14 cellular contexts compared by ENCODE assay signal in the genomic region with DNA sequence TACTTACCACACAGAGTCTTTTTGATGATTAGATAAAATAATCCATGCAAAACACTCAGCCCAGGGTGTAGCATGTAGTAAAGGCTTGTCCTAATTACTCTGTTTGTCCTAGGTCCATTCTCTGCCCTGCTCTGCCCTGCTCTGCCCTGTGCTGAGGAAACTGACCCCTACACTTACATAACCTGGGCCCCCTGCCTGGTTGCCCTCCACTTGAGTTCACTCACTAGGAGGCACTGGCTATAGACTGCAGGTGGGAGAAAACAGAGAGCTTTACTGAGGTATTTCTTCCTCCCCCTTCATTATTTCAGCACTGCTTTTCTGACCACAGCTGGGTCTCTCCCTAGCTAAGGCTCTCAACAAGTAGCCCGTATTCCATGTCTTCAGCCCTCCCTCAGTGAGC.
DNase-seq lines count a peak whose midpoint lies in the region; ATAC-seq and TF ChIP-seq lines count a peak whose summit lies in the region.
"Had no signal": no experiment of that assay in that cellular context is flagged by ENCODE, and none has a peak within 500 bp of the region (broad histone marks: within the 10 kb centered on the region; RNA-seq: fewer than 3 reads in every experiment).

No MANE protein-coding gene starts in this region.

- peaks cover 2% of the 10 kb centered on the region for H3K27me3 Mint-ChIP-seq in GM23338 (ENCODE audit: insufficient read depth, low read depth, poor library complexity)
- no peaks in the 10 kb centered on the region for H3K27me3 Mint-ChIP-seq in activated T-cell treated with anti-CD3 and anti-CD28 coated beads, Interleukin-2, amount 50 U/mL, for 4 hours (ENCODE audit: low read depth)
- H3K27me3 Mint-ChIP-seq: CD4-positive, CD25-positive, alpha-beta regulatory T cell had no signal

- no peaks in the 10 kb centered on the region for H3K79me2 ChIP-seq in GM23338 (replicated peaks; ENCODE audit: insufficient read depth)

- ATAC-seq in GM23338 (no peak), RWPE2 (ENCODE audit: low read depth) (no peak), esophagus mucosa (peak; percentile 25)
- ATAC-seq in activated T-cell treated with anti-CD3 and anti-CD28 coated beads, Interleukin-2, amount 50 U/mL, for 4 hours, result no peak

- no peak overlapping the region for H3K4me3 Mint-ChIP-seq in GM23338
- no peak overlapping the region for H3K4me3 Mint-ChIP-seq in activated T-cell treated with anti-CD3 and anti-CD28 coated beads, Interleukin-2, amount 50 U/mL, for 4 hours
- H3K4me3 Mint-ChIP-seq: CD4-positive, CD25-positive, alpha-beta regulatory T cell; HFFc6 had no signal

- peak overlapping the region; percentile 72; the same call in 1 of the 2 replicates for H2AFZ ChIP-seq in GM23338

- H3K4me3 ChIP-seq in GM23338 (no peak overlapping the region), RWPE2 (ENCODE audit: severe bottlenecking) (no peak overlapping the region)
- H3K4me3 ChIP-seq: BLaER1 treated with 17β-estradiol and CSF1 and Interleukin-3, amounts not matched to agents 10 nM and 100 nM; HAP-1 had no signal

- H3K27ac Mint-ChIP-seq in GM23338, result no peak overlapping the region
- H3K27ac Mint-ChIP-seq: CD4-positive, CD25-positive, alpha-beta regulatory T cell; HFFc6 had no signal

- no peaks in the 10 kb centered on the region for H4K20me1 ChIP-seq in GM23338 (replicated peaks; ENCODE audit: insufficient read depth)
- H4K20me1 ChIP-seq: BLaER1 treated with 17β-estradiol and CSF1 and Interleukin-3, amounts not matched to agents 10 nM and 100 nM had no signal

- no peaks in the 10 kb centered on the region for H3K4me1 ChIP-seq in GM23338 (ENCODE audit: insufficient read depth)
- H3K4me1 ChIP-seq in RWPE2 (ENCODE audit: insufficient read depth, poor library complexity, severe bottlenecking), result peaks cover 15% of the 10 kb centered on the region
- H3K4me1 ChIP-seq: BLaER1 treated with 17β-estradiol and CSF1 and Interleukin-3, amounts not matched to agents 10 nM and 100 nM; HAP-1 had no signal

- no peaks in the 10 kb centered on the region for H3F3A ChIP-seq in GM23338 (replicated peaks; ENCODE audit: low read depth)

- H3K9me3 Mint-ChIP-seq in GM23338, result peaks cover 44% of the 10 kb centered on the region
- H3K9me3 Mint-ChIP-seq in activated T-cell treated with anti-CD3 and anti-CD28 coated beads, Interleukin-2, amount 50 U/mL, for 4 hours, result peaks cover 8% of the 10 kb centered on the region
- H3K9me3 Mint-ChIP-seq: HFFc6 had no signal

- H3K4me1 Mint-ChIP-seq in GM23338, result peaks cover 3% of the 10 kb centered on the region; the same call in 1 of the 3 replicates
- H3K4me1 Mint-ChIP-seq in activated T-cell treated with anti-CD3 and anti-CD28 coated beads, Interleukin-2, amount 50 U/mL, for 4 hours (ENCODE audit: low read depth), result no peaks in the 10 kb centered on the region
- H3K4me1 Mint-ChIP-seq: CD4-positive, CD25-positive, alpha-beta regulatory T cell had no signal

- DNase-seq in GM23338 (ENCODE audit: low spot score), result no peak
- no peak for DNase-seq in RWPE2 (ENCODE audit: low spot score)
- peak; percentile 9 for DNase-seq in smooth muscle cell of the brain vasculature (ENCODE audit: low read depth, low spot score)
- no peak for DNase-seq in activated T-cell treated with anti-CD3 and anti-CD28 coated beads for 4 hours
- DNase-seq in activated T-cell treated with anti-CD3 and anti-CD28 coated beads, Interleukin-2, amount 50 U/mL, for 4 hours, result no peak
- no peak for DNase-seq in activated naive CD4-positive, alpha-beta T cell treated with anti-CD3 and anti-CD28 coated beads, Interleukin-2, amount 50 U/mL, for 16 hours
- DNase-seq: ACHN; CD4-positive, CD25-positive, alpha-beta regulatory T cell; DMS53; GOT3; HFFc6 had no signal

- H3K27me3 ChIP-seq in GM23338 (ENCODE audit: insufficient read depth) (no peaks in the 10 kb centered on the region), RWPE2 (ENCODE audit: insufficient read depth, poor library complexity, severe bottlenecking) (no peaks in the 10 kb centered on the region)
- H3K27me3 ChIP-seq: BLaER1 treated with 17β-estradiol and CSF1 and Interleukin-3, amounts not matched to agents 10 nM and 100 nM had no signal

- peaks cover 16% of the 10 kb centered on the region; the same call in 2 of the 3 replicates for H3K36me3 Mint-ChIP-seq in GM23338 (ENCODE audit: low read depth)
- H3K36me3 Mint-ChIP-seq in activated T-cell treated with anti-CD3 and anti-CD28 coated beads, Interleukin-2, amount 50 U/mL, for 4 hours (ENCODE audit: insufficient read depth), result no peaks in the 10 kb centered on the region
- H3K36me3 Mint-ChIP-seq: CD4-positive, CD25-positive, alpha-beta regulatory T cell had no signal

- H3K9me3 ChIP-seq in RWPE2 (ENCODE audit: severe bottlenecking), result no peaks in the 10 kb centered on the region
- H3K9me3 ChIP-seq: HAP-1 had no signal

- H3K36me3 ChIP-seq in GM23338 (ENCODE audit: insufficient read depth) (0 out of 2 replicates have a peak, but pooled peaks cover 3% of the 10 kb centered on the region), RWPE2 (ENCODE audit: low read depth) (no peaks in the 10 kb centered on the region)
- H3K36me3 ChIP-seq: BLaER1 treated with 17β-estradiol and CSF1 and Interleukin-3, amounts not matched to agents 10 nM and 100 nM; HAP-1 had no signal

- H3K9me2 ChIP-seq in GM23338 (ENCODE audit: insufficient read depth), result no peaks in the 10 kb centered on the region

- no peak overlapping the region for H3K4me2 ChIP-seq in GM23338
- H3K4me2 ChIP-seq: BLaER1 treated with 17β-estradiol and CSF1 and Interleukin-3, amounts not matched to agents 10 nM and 100 nM had no signal

- no peak for TF ChIP-seq CTCF in GM23338 (conservative IDR thresholded peaks at IDR 0.05; ENCODE audit: low read depth in 2 of 2)
- no peak for TF ChIP-seq CTCF in RWPE2 (IDR thresholded peaks at IDR 0.05; ENCODE audit: poor library complexity, severe bottlenecking)

- H3K27ac ChIP-seq in GM23338 (ENCODE audit: low read depth) (no peak overlapping the region), RWPE2 (ENCODE audit: poor library complexity, severe bottlenecking) (peak overlapping the region; percentile 47)
- H3K27ac ChIP-seq: BLaER1 treated with 17β-estradiol and CSF1 and Interleukin-3, amounts not matched to agents 10 nM and 100 nM had no signal

TF ChIP-seq in GM23338, 12 proteins besides CTCF, POLR2A, EP300 and RAD21 (continues in another document):
- TF ChIP-seq, protein P1, sequence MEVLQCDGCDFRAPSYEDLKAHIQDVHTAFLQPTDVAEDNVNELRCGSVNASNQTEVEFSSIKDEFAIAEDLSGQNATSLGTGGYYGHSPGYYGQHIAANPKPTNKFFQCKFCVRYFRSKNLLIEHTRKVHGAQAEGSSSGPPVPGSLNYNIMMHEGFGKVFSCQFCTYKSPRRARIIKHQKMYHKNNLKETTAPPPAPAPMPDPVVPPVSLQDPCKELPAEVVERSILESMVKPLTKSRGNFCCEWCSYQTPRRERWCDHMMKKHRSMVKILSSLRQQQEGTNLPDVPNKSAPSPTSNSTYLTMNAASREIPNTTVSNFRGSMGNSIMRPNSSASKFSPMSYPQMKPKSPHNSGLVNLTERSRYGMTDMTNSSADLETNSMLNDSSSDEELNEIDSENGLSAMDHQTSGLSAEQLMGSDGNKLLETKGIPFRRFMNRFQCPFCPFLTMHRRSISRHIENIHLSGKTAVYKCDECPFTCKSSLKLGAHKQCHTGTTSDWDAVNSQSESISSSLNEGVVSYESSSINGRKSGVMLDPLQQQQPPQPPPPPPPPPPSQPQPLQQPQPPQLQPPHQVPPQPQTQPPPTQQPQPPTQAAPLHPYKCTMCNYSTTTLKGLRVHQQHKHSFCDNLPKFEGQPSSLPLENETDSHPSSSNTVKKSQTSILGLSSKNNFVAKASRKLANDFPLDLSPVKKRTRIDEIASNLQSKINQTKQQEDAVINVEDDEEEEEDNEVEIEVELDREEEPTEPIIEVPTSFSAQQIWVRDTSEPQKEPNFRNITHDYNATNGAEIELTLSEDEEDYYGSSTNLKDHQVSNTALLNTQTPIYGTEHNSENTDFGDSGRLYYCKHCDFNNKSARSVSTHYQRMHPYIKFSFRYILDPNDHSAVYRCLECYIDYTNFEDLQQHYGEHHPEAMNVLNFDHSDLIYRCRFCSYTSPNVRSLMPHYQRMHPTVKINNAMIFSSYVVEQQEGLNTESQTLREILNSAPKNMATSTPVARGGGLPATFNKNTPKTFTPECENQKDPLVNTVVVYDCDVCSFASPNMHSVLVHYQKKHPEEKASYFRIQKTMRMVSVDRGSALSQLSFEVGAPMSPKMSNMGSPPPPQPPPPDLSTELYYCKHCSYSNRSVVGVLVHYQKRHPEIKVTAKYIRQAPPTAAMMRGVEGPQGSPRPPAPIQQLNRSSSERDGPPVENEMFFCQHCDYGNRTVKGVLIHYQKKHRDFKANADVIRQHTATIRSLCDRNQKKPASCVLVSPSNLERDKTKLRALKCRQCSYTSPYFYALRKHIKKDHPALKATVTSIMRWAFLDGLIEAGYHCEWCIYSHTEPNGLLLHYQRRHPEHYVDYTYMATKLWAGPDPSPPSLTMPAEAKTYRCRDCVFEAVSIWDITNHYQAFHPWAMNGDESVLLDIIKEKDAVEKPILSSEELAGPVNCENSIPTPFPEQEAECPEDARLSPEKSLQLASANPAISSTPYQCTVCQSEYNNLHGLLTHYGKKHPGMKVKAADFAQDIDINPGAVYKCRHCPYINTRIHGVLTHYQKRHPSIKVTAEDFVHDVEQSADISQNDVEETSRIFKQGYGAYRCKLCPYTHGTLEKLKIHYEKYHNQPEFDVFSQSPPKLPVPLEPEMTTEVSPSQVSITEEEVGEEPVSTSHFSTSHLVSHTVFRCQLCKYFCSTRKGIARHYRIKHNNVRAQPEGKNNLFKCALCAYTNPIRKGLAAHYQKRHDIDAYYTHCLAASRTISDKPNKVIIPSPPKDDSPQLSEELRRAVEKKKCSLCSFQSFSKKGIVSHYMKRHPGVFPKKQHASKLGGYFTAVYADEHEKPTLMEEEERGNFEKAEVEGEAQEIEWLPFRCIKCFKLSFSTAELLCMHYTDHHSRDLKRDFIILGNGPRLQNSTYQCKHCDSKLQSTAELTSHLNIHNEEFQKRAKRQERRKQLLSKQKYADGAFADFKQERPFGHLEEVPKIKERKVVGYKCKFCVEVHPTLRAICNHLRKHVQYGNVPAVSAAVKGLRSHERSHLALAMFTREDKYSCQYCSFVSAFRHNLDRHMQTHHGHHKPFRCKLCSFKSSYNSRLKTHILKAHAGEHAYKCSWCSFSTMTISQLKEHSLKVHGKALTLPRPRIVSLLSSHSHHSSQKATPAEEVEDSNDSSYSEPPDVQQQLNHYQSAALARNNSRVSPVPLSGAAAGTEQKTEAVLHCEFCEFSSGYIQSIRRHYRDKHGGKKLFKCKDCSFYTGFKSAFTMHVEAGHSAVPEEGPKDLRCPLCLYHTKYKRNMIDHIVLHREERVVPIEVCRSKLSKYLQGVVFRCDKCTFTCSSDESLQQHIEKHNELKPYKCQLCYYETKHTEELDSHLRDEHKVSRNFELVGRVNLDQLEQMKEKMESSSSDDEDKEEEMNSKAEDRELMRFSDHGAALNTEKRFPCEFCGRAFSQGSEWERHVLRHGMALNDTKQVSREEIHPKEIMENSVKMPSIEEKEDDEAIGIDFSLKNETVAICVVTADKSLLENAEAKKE (CRISPR knock-in tag; IDR thresholded peaks at IDR 0.05), result no peak
- TF ChIP-seq EZH2phosphoT487 (IDR thresholded peaks at IDR 0.05; ENCODE audit: unreplicated experiment) (no peak), CREB1 (CRISPR knock-in tag; IDR thresholded peaks at IDR 0.05; ENCODE audit: low read depth) (no peak), NANOG (IDR thresholded peaks at IDR 0.05; ENCODE audit: borderline replicate concordance) (no peak), ZNF114 (CRISPR knock-in tag; IDR thresholded peaks at IDR 0.05) (no peak)
